Comparison of ENCODE assay signal across 14 cellular contexts in genomic region chr4:56930638-56931037, GRCh38. TPM values are rescaled to one million over a fixed set of nuclear protein-coding genes. Genes with fewer than 3 reads are reported as not detected.
DNase-seq lines count a peak whose midpoint lies in the region; ATAC-seq and TF ChIP-seq lines count a peak whose summit lies in the region.
"Had no signal": no experiment of that assay in that cellular context is flagged by ENCODE, and none has a peak within 500 bp of the region (broad histone marks: within the 10 kb centered on the region; RNA-seq: fewer than 3 reads in every experiment).

No MANE protein-coding gene starts in this region.

- no peak overlapping the region for H3K4me3 Mint-ChIP-seq in stimulated activated naive CD8-positive, alpha-beta T cell treated with anti-CD3 and anti-CD28 coated beads, Interleukin-15, amount 100 ng/mL, for 72 hours
- H3K4me3 Mint-ChIP-seq in central memory CD8-positive, alpha-beta T cell, result no peak overlapping the region
- no peak overlapping the region for H3K4me3 Mint-ChIP-seq in osteocyte (ENCODE audit: unreplicated experiment)
- H3K4me3 Mint-ChIP-seq: HFFc6 had no signal

- no peaks in the 10 kb centered on the region for H3K4me1 ChIP-seq in psoas muscle
- H3K4me1 ChIP-seq: A549, BE2C, HAP-1 had no signal

- ATAC-seq in stimulated activated naive CD8-positive, alpha-beta T cell treated with anti-CD3 and anti-CD28 coated beads, Interleukin-15, Interleukin-2, amounts not matched to agents 100 U/mL and 50 U/mL, for 24 hours, result peak; percentile 32
- no peak for ATAC-seq in stimulated activated naive CD8-positive, alpha-beta T cell treated with anti-CD3 and anti-CD28 coated beads, Interleukin-15, amount 100 ng/mL, for 72 hours
- no peak for ATAC-seq in central memory CD8-positive, alpha-beta T cell (replicated peaks; ENCODE audit: extremely low read depth, poor library complexity, severe bottlenecking)
- ATAC-seq in psoas muscle (no peak), HG03159 (IDR thresholded peaks at IDR 0.05; ENCODE audit: unreplicated experiment) (no peak)
- ATAC-seq: A549 had no signal

- peaks cover 5 to 32% of the 10 kb centered on the region in 2 donors for H3K36me3 ChIP-seq in psoas muscle (ENCODE audit: insufficient read depth in 1 of 2, low read depth in 1 of 2)
- H3K36me3 ChIP-seq: BE2C had no signal

- no peak overlapping the region for H3K27ac Mint-ChIP-seq in stimulated activated naive CD8-positive, alpha-beta T cell treated with anti-CD3 and anti-CD28 coated beads, Interleukin-15, amount 100 ng/mL, for 72 hours
- peak overlapping the region; percentile 29 for H3K27ac Mint-ChIP-seq in central memory CD8-positive, alpha-beta T cell (ENCODE audit: low read depth)
- no peak overlapping the region for H3K27ac Mint-ChIP-seq in osteocyte (ENCODE audit: unreplicated experiment)

- no peak overlapping the region for H3K4me3 ChIP-seq in psoas muscle
- H3K4me3 ChIP-seq: A549, HAP-1 had no signal

- no peaks in the 10 kb centered on the region for H3K27me3 ChIP-seq in psoas muscle (ENCODE audit: insufficient read depth in 3 of 3, low read length in 2 of 3)

- no peaks in the 10 kb centered on the region for H3K9me3 Mint-ChIP-seq in stimulated activated naive CD8-positive, alpha-beta T cell treated with anti-CD3 and anti-CD28 coated beads, Interleukin-15, amount 100 ng/mL, for 72 hours
- no peaks in the 10 kb centered on the region for H3K9me3 Mint-ChIP-seq in central memory CD8-positive, alpha-beta T cell
- peaks cover 4% of the 10 kb centered on the region for H3K9me3 Mint-ChIP-seq in osteocyte (ENCODE audit: unreplicated experiment)
- H3K9me3 Mint-ChIP-seq: CD4-positive, alpha-beta memory T cell; HFFc6 had no signal

- H3K36me3 Mint-ChIP-seq in central memory CD8-positive, alpha-beta T cell (ENCODE audit: insufficient read depth), result peaks cover 46% of the 10 kb centered on the region
- peaks cover 44% of the 10 kb centered on the region for H3K36me3 Mint-ChIP-seq in osteocyte (ENCODE audit: unreplicated experiment)

- no peak for DNase-seq in stimulated activated naive CD8-positive, alpha-beta T cell treated with anti-CD3 and anti-CD28 coated beads, Interleukin-15, Interleukin-2, amounts not matched to agents 100 U/mL and 50 U/mL, for 24 hours
- no peak for DNase-seq in stimulated activated naive CD8-positive, alpha-beta T cell treated with anti-CD3 and anti-CD28 coated beads, Interleukin-15, amount 100 ng/mL, for 72 hours
- DNase-seq in central memory CD8-positive, alpha-beta T cell (ENCODE audit: low spot score in 2 of 2), result no peak
- DNase-seq in osteocyte (ENCODE audit: extremely low spot score, unreplicated experiment), result peak; percentile 76
- no peak for DNase-seq in psoas muscle
- DNase-seq: BE2C; CD4-positive, alpha-beta memory T cell; DMS79 treated with DMSO at 0.1 percent for 48 hours; EL; HFFc6 had no signal

- intact Hi-C loops in psoas muscle (cut with DNase I), result no loop called here

- no peaks in the 10 kb centered on the region for H3K27me3 Mint-ChIP-seq in stimulated activated naive CD8-positive, alpha-beta T cell treated with anti-CD3 and anti-CD28 coated beads, Interleukin-15, amount 100 ng/mL, for 72 hours
- H3K27me3 Mint-ChIP-seq in central memory CD8-positive, alpha-beta T cell, result no peaks in the 10 kb centered on the region
- H3K27me3 Mint-ChIP-seq in osteocyte (ENCODE audit: unreplicated experiment), result no peaks in the 10 kb centered on the region
- H3K27me3 Mint-ChIP-seq: CD4-positive, alpha-beta memory T cell had no signal

- H3K27ac ChIP-seq in psoas muscle, result no peak overlapping the region
- H3K27ac ChIP-seq: A549, C4-2B had no signal

- WGBS in psoas muscle, 3 donors, result 96 to 98% (median 96%) methylated on average over 7 of the region's 7 CpGs

- H3K4me1 Mint-ChIP-seq in stimulated activated naive CD8-positive, alpha-beta T cell treated with anti-CD3 and anti-CD28 coated beads, Interleukin-15, amount 100 ng/mL, for 72 hours, result peaks cover 23% of the 10 kb centered on the region
- H3K4me1 Mint-ChIP-seq in central memory CD8-positive, alpha-beta T cell, result peaks cover 34% of the 10 kb centered on the region
- peaks cover 2% of the 10 kb centered on the region for H3K4me1 Mint-ChIP-seq in osteocyte (ENCODE audit: unreplicated experiment)

- no peak for TF ChIP-seq CTCF in osteocyte (IDR thresholded peaks at IDR 0.05)
- no peak for TF ChIP-seq CTCF in psoas muscle (IDR thresholded peaks at IDR 0.05)

- no peaks in the 10 kb centered on the region for H3K9me3 ChIP-seq in psoas muscle
- H3K9me3 ChIP-seq: A549, BE2C, HAP-1 had no signal

RNA-seq across cellular contexts. Expression of gene REST, which starts 22.9 kb away (rescaled TPM):
- 55.5 and 61.1 TPM in 2 replicates for total RNA-seq in osteocyte
- total RNA-seq in psoas muscle, result 10 to 100 TPM; 13.5 to 21.4 (median 20.0) TPM
- polyA plus RNA-seq in psoas muscle, result 1 to 10 TPM; 2.5 to 8.9 (median 5.9) TPM

RNA-seq across cellular contexts. Expression of gene NOA1, which starts 46.8 kb away (rescaled TPM):
- total RNA-seq in osteocyte (20.7 and 21.6 TPM in 2 replicates), psoas muscle (10 to 100 TPM; 11.3 to 19.9 (median 15.3) TPM)
- polyA plus RNA-seq in psoas muscle, result 10 to 100 TPM; 14.3 to 16.8 (median 15.9) TPM

RNA-seq across cellular contexts. Expression of gene POLR2B, which starts 48.1 kb away (rescaled TPM):
- total RNA-seq in osteocyte (74.2 and 79.4 TPM in 2 replicates), psoas muscle (10 to 100 TPM; 64.9 to 79.5 (median 74.9) TPM)
- polyA plus RNA-seq in psoas muscle, result 100 to 1,000 TPM in 1 of 3 donors, 10 to 100 TPM in 2; 37.1 to 111 (median 48.4) TPM
